26 cellular contexts compared by ENCODE assay signal in the genomic region with DNA sequence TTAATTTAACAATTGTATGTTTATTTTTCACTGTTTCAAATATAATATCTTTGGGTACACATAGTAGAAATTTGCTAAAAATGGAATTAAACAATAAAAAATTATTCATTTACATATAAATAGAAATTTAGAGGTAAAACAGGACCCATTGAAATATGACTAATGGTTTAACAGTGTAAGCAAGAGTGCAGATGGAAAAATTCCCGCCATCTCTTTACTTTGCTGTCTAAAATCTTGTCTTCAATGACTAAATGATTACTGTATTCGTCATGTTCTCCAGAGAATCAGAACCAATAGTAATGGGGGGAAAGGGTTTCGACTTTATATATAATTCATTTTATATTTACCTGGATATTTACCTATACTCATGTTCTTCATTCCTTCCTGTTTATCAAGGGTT.
"Had no signal": no experiment of that assay in that cellular context is flagged by ENCODE, and none has a peak within 500 bp of the region (broad histone marks: within the 10 kb centered on the region; RNA-seq: fewer than 3 reads in every experiment).

No MANE protein-coding gene starts in this region.

- H3K27ac ChIP-seq: foreskin keratinocyte, heart right ventricle, left lung, neural progenitor cell, right lobe of liver, stomach, thyroid gland, vagina had no signal

- H3K4me1 ChIP-seq: foreskin keratinocyte, heart right ventricle, left lung, neural progenitor cell, right lobe of liver, stomach, thyroid gland, vagina had no signal

- H3K27me3 ChIP-seq: foreskin keratinocyte, heart right ventricle, left lung, neural progenitor cell, right lobe of liver, stomach, thyroid gland, vagina had no signal

- H3K27me3 Mint-ChIP-seq: progenitor cell of endocrine pancreas had no signal

- H3K9me3 ChIP-seq: right lobe of liver, thyroid gland, vagina had no signal

- H3K27ac Mint-ChIP-seq: effector memory CD8-positive, alpha-beta T cell; mesothelial cell of epicardium; nephron; neural progenitor cell; progenitor cell of endocrine pancreas; stimulated activated effector memory CD8-positive, alpha-beta T cell treated with anti-CD3 and anti-CD28 coated beads, Interleukin-12 subunit alpha, Interleukin-12 subunit beta, amount 100 ng/mL, for 72 hours had no signal

- H3K36me3 Mint-ChIP-seq: mesothelial cell of epicardium; neural progenitor cell; stimulated activated effector memory CD8-positive, alpha-beta T cell treated with anti-CD3 and anti-CD28 coated beads, Interleukin-12 subunit alpha, Interleukin-12 subunit beta, amount 100 ng/mL, for 72 hours had no signal

- ATAC-seq: effector memory CD8-positive, alpha-beta T cell; foreskin keratinocyte; heart right ventricle; left cardiac atrium; left lung; mucosa of descending colon; right lobe of liver; stimulated activated effector memory CD8-positive, alpha-beta T cell treated with anti-CD3 and anti-CD28 coated beads, Interleukin-12 subunit alpha, Interleukin-12 subunit beta, amount 100 ng/mL, for 72 hours had no signal

- H3K4me3 ChIP-seq: heart right ventricle, left lung, mucosa of descending colon, neural progenitor cell, right lobe of liver, stomach, thyroid gland, vagina had no signal

- DNase-seq: cortex of kidney; effector memory CD8-positive, alpha-beta T cell; foreskin keratinocyte; glutamatergic neuron; heart right ventricle; hippocampal formation; left cardiac atrium; left lung; mesenchymal stem cell; mucosa of descending colon; naive B cell; right lobe of liver; stimulated activated CD4-positive, alpha-beta T cell treated with anti-CD3 and anti-CD28 coated beads, Interleukin-2, amount 100 ng/mL, for 24 hours; stimulated activated CD4-positive, alpha-beta T cell treated with anti-CD3 and anti-CD28 coated beads, Interleukin-4, amount 100 ng/mL, for 24 hours; stimulated activated naive CD4-positive, alpha-beta T cell treated with Interleukin-2 at 50 U/mL for 16 hours; stomach; thyroid gland; trophoblast cell had no signal

- H3K4me1 Mint-ChIP-seq: nephron; neural progenitor cell; stimulated activated effector memory CD8-positive, alpha-beta T cell treated with anti-CD3 and anti-CD28 coated beads, Interleukin-12 subunit alpha, Interleukin-12 subunit beta, amount 100 ng/mL, for 72 hours had no signal

- H3K36me3 ChIP-seq: heart right ventricle, left lung, neural progenitor cell, right lobe of liver, stomach, thyroid gland, vagina had no signal

- H3K4me3 Mint-ChIP-seq: effector memory CD8-positive, alpha-beta T cell; mesothelial cell of epicardium; naive B cell; nephron; neural progenitor cell; stimulated activated effector memory CD8-positive, alpha-beta T cell treated with anti-CD3 and anti-CD28 coated beads, Interleukin-12 subunit alpha, Interleukin-12 subunit beta, amount 100 ng/mL, for 72 hours had no signal

- FAIRE-seq: endometrium, islet of Langerhans had no signal
